Comparison of ENCODE assay signal across 7 cellular contexts in the genomic region with DNA sequence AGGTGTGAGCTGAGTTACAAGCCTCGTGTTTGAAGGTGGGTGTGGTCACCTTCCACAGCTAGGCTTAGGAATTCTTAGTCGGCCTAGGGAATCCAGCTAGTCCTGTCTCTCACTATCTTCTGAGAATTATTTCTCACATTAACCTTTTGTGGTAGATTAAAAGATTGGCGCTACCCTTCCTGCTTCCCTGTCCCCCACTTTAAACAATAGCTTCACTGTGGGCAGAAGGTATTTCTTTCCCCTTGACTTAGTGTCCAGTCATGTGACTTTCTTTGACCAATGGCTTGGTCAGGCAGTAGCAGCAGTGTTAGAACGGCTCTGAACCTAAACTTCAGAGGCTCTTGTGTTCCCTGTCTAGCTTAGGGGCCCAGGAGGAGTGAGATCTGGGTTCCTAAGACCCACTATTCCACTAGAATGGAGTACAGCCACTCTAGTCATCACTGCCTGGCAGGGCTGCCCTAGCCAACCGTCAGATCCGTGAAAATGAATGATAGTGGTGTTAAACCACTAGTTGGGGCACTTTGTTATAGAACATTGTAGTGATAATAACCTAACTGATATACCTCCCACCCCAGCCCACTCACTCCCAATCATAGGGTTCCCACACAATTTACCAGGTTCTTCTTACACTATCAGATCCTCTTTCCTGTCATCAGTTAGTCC. TPM values are rescaled to one million over a fixed set of nuclear protein-coding genes. Genes with fewer than 3 reads are reported as not detected.
DNase-seq lines count a peak whose midpoint lies in the region; ATAC-seq and TF ChIP-seq lines count a peak whose summit lies in the region.

No MANE protein-coding gene starts in this region.

- 45 to 50% (median 49%) methylated on average over 6 of the region's 6 CpGs for WGBS in psoas muscle, 3 donors
- 20 to 80% methylated on average over 2 to 3 of the region's 6 CpGs for WGBS in gastroesophageal sphincter (ENCODE audit: low coverage in 1 of 2), 2 donors

- no peaks in the 10 kb centered on the region for H3K36me3 Mint-ChIP-seq in activated naive CD8-positive, alpha-beta T cell

- POLR2A ChIA-PET in GM10248 (lab: Yijun Ruan, JAX): no interaction called here

- H3K36me3 ChIP-seq in psoas muscle (ENCODE audit: insufficient read depth in 1 of 2, low read depth in 1 of 2): no peaks in the 10 kb centered on the region
- H3K36me3 ChIP-seq in gastroesophageal sphincter: no peaks in the 10 kb centered on the region

- H3K4me3 Mint-ChIP-seq in activated naive CD8-positive, alpha-beta T cell: no peak overlapping the region

- H3K27ac ChIP-seq in psoas muscle (no peak overlapping the region), gastroesophageal sphincter (no peak overlapping the region)

- H3K4me3 ChIP-seq in psoas muscle (no peak overlapping the region), gastroesophageal sphincter (no peak overlapping the region)

- intact Hi-C loops in psoas muscle (cut with DNase I): loop anchor here (1.0 to 5.0 kb wide), 4 partner anchors 152 to 384 kb away; no protein-coding TSS in a partner anchor

- DNase-seq in psoas muscle (no peak), middle frontal gyrus (ENCODE audit: extremely low spot score, low spot score) (no peak), GM10248 (ENCODE audit: extremely low spot score) (no peak)

- TF ChIP-seq CTCF in psoas muscle (IDR thresholded peaks at IDR 0.05) (no peak), GM10248 (IDR thresholded peaks at IDR 0.05; ENCODE audit: control extremely low read depth, extremely low read depth, low read depth, missing control alignments) (no peak), gastroesophageal sphincter (IDR thresholded peaks at IDR 0.05) (no peak)

- peak; percentile 27 for ATAC-seq in GM19452 (IDR thresholded peaks at IDR 0.05; ENCODE audit: unreplicated experiment)
- ATAC-seq in HG03095 (IDR thresholded peaks at IDR 0.05; ENCODE audit: unreplicated experiment): peak; percentile 19
- ATAC-seq in psoas muscle: peak in 3 of 4 donors; percentile 35 to 59 (median 57)
- no peak for ATAC-seq in gastroesophageal sphincter

- no peaks in the 10 kb centered on the region for H3K9me3 Mint-ChIP-seq in activated naive CD8-positive, alpha-beta T cell (ENCODE audit: low read depth)

- no peak for TF ChIP-seq EP300 in gastroesophageal sphincter (IDR thresholded peaks at IDR 0.05)

- no peaks in the 10 kb centered on the region for H3K4me1 ChIP-seq in psoas muscle
- H3K4me1 ChIP-seq in gastroesophageal sphincter: peaks cover 0 to 7% (median 3%) of the 10 kb centered on the region in 3 donors

- no peaks in the 10 kb centered on the region for H3K9me3 ChIP-seq in psoas muscle
- H3K9me3 ChIP-seq in gastroesophageal sphincter: no peaks in the 10 kb centered on the region

- H3K27me3 Mint-ChIP-seq in activated naive CD8-positive, alpha-beta T cell: no peaks in the 10 kb centered on the region

- H3K27ac Mint-ChIP-seq in activated naive CD8-positive, alpha-beta T cell: peak overlapping the region; percentile 41

- CTCF ChIA-PET in GM10248 (lab: Yijun Ruan, JAX): interaction anchor here (0.7 to 3.6 kb wide), 53 partner anchors 10 to 423 kb away, joined by 3 to 55 read pairs (median 5); a partner anchor contains a TSS

- no peaks in the 10 kb centered on the region for H3K27me3 ChIP-seq in psoas muscle (ENCODE audit: insufficient read depth in 3 of 3, low read length in 2 of 3)
- peaks cover under 1% of the 10 kb centered on the region for H3K27me3 ChIP-seq in gastroesophageal sphincter

- TF ChIP-seq POLR2A in gastroesophageal sphincter (IDR thresholded peaks at IDR 0.05): no peak

- peaks cover 42% of the 10 kb centered on the region for H3K4me1 Mint-ChIP-seq in activated naive CD8-positive, alpha-beta T cell (ENCODE audit: low read depth)

RNA-seq across cellular contexts. Expression of a gene that starts 13.9 kb away (rescaled TPM):
- total RNA-seq in psoas muscle (not detected), gastroesophageal sphincter (not detected)
- not detected for polyA plus RNA-seq in psoas muscle

RNA-seq across cellular contexts. Expression of a gene that starts 17.6 kb away (rescaled TPM):
- total RNA-seq in psoas muscle (not detected), gastroesophageal sphincter (not detected)
- polyA plus RNA-seq in psoas muscle: not detected
